8 cellular contexts compared by ENCODE assay signal in the genomic region with DNA sequence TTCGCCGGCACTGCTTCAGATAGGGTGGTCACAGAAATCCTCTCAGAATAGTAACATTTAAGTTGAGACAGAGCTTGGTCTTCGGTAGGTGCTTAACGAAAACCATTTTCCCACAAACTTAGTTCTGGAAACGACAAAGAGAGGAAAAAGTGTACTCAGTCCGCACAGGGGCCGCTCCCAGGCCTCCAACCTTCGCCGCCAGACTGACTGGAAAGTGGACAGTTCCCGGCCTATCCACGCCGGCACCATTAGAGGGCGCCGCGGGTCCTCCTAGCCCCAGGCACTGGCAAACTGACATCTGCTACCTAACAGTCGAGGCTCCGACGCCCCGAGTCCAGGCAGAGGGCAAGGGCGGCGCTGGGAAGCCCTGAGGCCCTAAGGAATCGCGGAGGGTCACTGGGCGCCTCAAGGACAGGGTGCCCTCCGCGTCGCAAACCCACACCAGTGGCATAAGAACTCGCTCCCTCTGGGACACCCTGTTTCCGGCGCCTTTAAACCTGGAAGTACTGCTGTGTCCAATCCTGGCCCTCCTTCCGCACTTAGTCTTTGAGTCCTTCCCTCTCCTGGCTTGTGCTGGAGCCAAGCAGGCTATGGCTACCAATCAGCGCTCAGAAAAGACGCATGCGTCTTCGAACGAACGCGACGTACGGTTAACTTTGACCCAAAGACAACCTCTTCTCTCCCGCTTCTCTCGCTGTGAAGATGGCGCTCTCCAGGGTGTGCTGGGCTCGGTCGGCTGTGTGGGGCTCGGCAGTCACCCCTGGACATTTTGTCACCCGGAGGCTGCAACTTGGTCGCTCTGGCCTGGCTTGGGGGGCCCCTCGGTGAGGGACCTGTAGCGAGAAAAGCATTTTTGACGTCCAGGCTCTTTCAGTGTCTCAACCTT. TPM values are rescaled to one million over a fixed set of nuclear protein-coding genes. Genes with fewer than 3 reads are reported as not detected.
DNase-seq lines count a peak whose midpoint lies in the region; ATAC-seq and TF ChIP-seq lines count a peak whose summit lies in the region.

A gene with protein sequence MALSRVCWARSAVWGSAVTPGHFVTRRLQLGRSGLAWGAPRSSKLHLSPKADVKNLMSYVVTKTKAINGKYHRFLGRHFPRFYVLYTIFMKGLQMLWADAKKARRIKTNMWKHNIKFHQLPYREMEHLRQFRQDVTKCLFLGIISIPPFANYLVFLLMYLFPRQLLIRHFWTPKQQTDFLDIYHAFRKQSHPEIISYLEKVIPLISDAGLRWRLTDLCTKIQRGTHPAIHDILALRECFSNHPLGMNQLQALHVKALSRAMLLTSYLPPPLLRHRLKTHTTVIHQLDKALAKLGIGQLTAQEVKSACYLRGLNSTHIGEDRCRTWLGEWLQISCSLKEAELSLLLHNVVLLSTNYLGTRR (plus strand): TSS at position 673 of the 886 bp plus-strand sequence. CDS start 30 bp downstream, at position 703.

- peak; percentile 87 for TF ChIP-seq CTCF in HFFc6 (IDR thresholded peaks at IDR 0.05)
- TF ChIP-seq CTCF in gastroesophageal sphincter (IDR thresholded peaks at IDR 0.05) = peak; percentile 76 to 97 (median 86)
- TF ChIP-seq CTCF in neutrophil (IDR thresholded peaks at IDR 0.05) = peak; percentile 92

- peak within 1 kb of the TSS; percentile 89 for H3K27ac Mint-ChIP-seq in HFFc6
- peak within 1 kb of the TSS; percentile 93 for H3K27ac Mint-ChIP-seq in activated naive CD4-positive, alpha-beta T cell treated with anti-CD3 and anti-CD28 coated beads for 36 hours

- H3K27me3 Mint-ChIP-seq in HFFc6 (ENCODE audit: insufficient read depth) = no peaks in the 10 kb centered on the region; the same call in 1 of the 2 replicates
- H3K27me3 Mint-ChIP-seq in activated naive CD4-positive, alpha-beta T cell treated with anti-CD3 and anti-CD28 coated beads for 36 hours (ENCODE audit: low read depth) = no peaks in the 10 kb centered on the region

- ATAC-seq in gastroesophageal sphincter = peak; percentile 100

- H3K9me3 ChIP-seq in gastroesophageal sphincter = no peaks in the 10 kb centered on the region
- no peaks in the 10 kb centered on the region for H3K9me3 ChIP-seq in neutrophil

- peaks cover 33% of the 10 kb centered on the region for H3K4me1 Mint-ChIP-seq in HFFc6 (ENCODE audit: low read depth)
- H3K4me1 Mint-ChIP-seq in activated naive CD4-positive, alpha-beta T cell treated with anti-CD3 and anti-CD28 coated beads for 36 hours (ENCODE audit: low read depth) = peaks cover 34% of the 10 kb centered on the region

- peak; percentile 32 to 64 for TF ChIP-seq POLR2A in gastroesophageal sphincter (IDR thresholded peaks at IDR 0.05)

- intact Hi-C loops in activated naive CD4-positive, alpha-beta T cell treated with anti-CD3 and anti-CD28 coated beads for 36 hours (cut with micrococcal nuclease) = loop anchor here (1.0 to 5.0 kb wide), 10 partner anchors 23 to 293 kb away; a partner anchor contains a TSS

- CTCF ChIA-PET in activated naive CD4-positive, alpha-beta T cell treated with anti-CD3 and anti-CD28 coated beads for 36 hours (lab: Charles Lee) = interaction anchor here (0.7 to 2.4 kb wide), 5 partner anchors 8 to 294 kb away, joined by 3 to 8 read pairs (median 3); a partner anchor contains a TSS

- TF ChIP-seq EP300 in gastroesophageal sphincter (IDR thresholded peaks at IDR 0.05) = no peak

- H3K36me3 Mint-ChIP-seq in HFFc6 (ENCODE audit: low read depth) = peaks cover 6% of the 10 kb centered on the region
- H3K36me3 Mint-ChIP-seq in activated naive CD4-positive, alpha-beta T cell treated with anti-CD3 and anti-CD28 coated beads for 36 hours (ENCODE audit: low read depth) = peaks cover 17% of the 10 kb centered on the region

- H3K4me3 ChIP-seq in GM08714 (ENCODE audit: low read length) (peak within 1 kb of the TSS; percentile 95), gastroesophageal sphincter (peak within 1 kb of the TSS; percentile 72 to 74), neutrophil (ENCODE audit: low read depth in 1 of 2, low read length in 1 of 2) (peak within 1 kb of the TSS; percentile 81 to 90)

- no peaks in the 10 kb centered on the region for H3K9me3 Mint-ChIP-seq in HFFc6
- H3K9me3 Mint-ChIP-seq in activated naive CD4-positive, alpha-beta T cell treated with anti-CD3 and anti-CD28 coated beads for 36 hours = no peaks in the 10 kb centered on the region

- H3K27me3 ChIP-seq in gastroesophageal sphincter (no peaks in the 10 kb centered on the region), neutrophil (no peaks in the 10 kb centered on the region)

- DNase-seq in HFFc6 (peak; percentile 98), NAMALWA (ENCODE audit: low spot score) (peak; percentile 98), SK-N-DZ (ENCODE audit: low spot score) (peak; percentile 99), substantia nigra (lab: John Stamatoyannopoulos, UW) (peak; percentile 82 to 100 (median 95))
- DNase-seq in activated naive CD4-positive, alpha-beta T cell treated with anti-CD3 and anti-CD28 coated beads for 36 hours = peak; percentile 95

- H3K27ac ChIP-seq in gastroesophageal sphincter = peak within 1 kb of the TSS; percentile 67 to 98 (median 94)
- peak within 1 kb of the TSS; percentile 90 for H3K27ac ChIP-seq in neutrophil
- peak within 1 kb of the TSS; percentile 93 for H3K27ac ChIP-seq in substantia nigra (ENCODE audit: low read depth, low read length, poor library complexity, severe bottlenecking)

- WGBS in gastroesophageal sphincter (ENCODE audit: low coverage in 1 of 2), 2 donors = 5 to 9% methylated on average over 11 to 27 of the region's 51 CpGs

- peak within 1 kb of the TSS; percentile 96 for H3K4me3 Mint-ChIP-seq in HFFc6
- H3K4me3 Mint-ChIP-seq in activated naive CD4-positive, alpha-beta T cell treated with anti-CD3 and anti-CD28 coated beads for 36 hours = peak within 1 kb of the TSS; percentile 93

- peaks cover 0 to 29% of the 10 kb centered on the region in 2 donors for H3K36me3 ChIP-seq in gastroesophageal sphincter
- H3K36me3 ChIP-seq in neutrophil = peaks cover 8% of the 10 kb centered on the region

- H3K4me1 ChIP-seq in gastroesophageal sphincter (peaks cover 9 to 37% (median 14%) of the 10 kb centered on the region in 3 donors), neutrophil (ENCODE audit: control insufficient read depth in 1 of 2, insufficient read depth in 1 of 2, low read depth in 1 of 2, low read length in 1 of 2) (peaks cover 21 to 22% of the 10 kb centered on the region in 2 experiments)

RNA-seq across cellular contexts. Expression of the gene that starts here (rescaled TPM):
- total RNA-seq in HFFc6 (2021; fragmentation: NEBNext Ultra II Directional; extraction: Animal tissue kit (Norgen Biotek cat#: 25700)) = 10 to 100 TPM; 19.6 to 27.6 (median 25.2) TPM
- polyA plus RNA-seq in SK-N-DZ (2014; cell fraction: cytosol; rRNA removed) = 125 and 128 TPM in 2 replicates
- 110 and 115 TPM in 2 replicates for polyA plus RNA-seq in SK-N-DZ (2014; cell fraction: nucleus; rRNA removed)
- total RNA-seq in activated naive CD4-positive, alpha-beta T cell treated with anti-CD3 and anti-CD28 coated beads for 36 hours = 10 to 100 TPM; 88.7 to 89.0 TPM
- total RNA-seq in gastroesophageal sphincter = 10 to 100 TPM; 30.2 to 49.7 (median 42.6) TPM

Comparison
In these comparisons a context has a peak if more than half of its experiments do, and no peak if none do; other contexts are left out.
1. Peak in every context shown above with its lines: DNase-seq, ATAC-seq, H3K4me3 ChIP-seq and H3K27ac ChIP-seq.